In the genomic region with DNA sequence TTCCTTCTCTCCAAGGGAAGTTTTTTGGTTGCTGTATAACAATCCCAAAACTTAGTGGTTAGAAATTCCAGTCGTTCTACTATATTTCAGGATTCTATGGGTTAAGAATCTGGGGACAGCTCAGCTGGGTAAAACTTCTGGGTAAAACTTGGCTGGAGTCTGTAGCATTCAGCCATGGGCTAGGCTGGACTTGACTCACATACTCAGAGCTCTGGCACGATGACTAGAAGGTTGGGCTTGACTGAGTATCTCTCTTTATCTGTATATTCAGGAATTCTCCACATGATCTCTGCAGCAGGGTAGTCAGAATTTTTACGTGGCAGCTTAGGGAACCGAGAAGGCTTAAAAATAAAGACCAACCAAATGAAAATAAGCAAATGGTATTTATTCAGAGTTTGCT, we compare ENCODE assay signal across 1 cellular context.
TF ChIP-seq lines count a peak whose summit lies in the region.

No MANE protein-coding gene starts in this region.

TF ChIP-seq in GM23338, 12 proteins besides CTCF, POLR2A, EP300 and RAD21 (continued from another document):
- TF ChIP-seq, protein P1, sequence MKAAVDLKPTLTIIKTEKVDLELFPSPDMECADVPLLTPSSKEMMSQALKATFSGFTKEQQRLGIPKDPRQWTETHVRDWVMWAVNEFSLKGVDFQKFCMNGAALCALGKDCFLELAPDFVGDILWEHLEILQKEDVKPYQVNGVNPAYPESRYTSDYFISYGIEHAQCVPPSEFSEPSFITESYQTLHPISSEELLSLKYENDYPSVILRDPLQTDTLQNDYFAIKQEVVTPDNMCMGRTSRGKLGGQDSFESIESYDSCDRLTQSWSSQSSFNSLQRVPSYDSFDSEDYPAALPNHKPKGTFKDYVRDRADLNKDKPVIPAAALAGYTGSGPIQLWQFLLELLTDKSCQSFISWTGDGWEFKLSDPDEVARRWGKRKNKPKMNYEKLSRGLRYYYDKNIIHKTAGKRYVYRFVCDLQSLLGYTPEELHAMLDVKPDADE (IDR thresholded peaks at IDR 0.05): no peak
- TF ChIP-seq, protein P2, sequence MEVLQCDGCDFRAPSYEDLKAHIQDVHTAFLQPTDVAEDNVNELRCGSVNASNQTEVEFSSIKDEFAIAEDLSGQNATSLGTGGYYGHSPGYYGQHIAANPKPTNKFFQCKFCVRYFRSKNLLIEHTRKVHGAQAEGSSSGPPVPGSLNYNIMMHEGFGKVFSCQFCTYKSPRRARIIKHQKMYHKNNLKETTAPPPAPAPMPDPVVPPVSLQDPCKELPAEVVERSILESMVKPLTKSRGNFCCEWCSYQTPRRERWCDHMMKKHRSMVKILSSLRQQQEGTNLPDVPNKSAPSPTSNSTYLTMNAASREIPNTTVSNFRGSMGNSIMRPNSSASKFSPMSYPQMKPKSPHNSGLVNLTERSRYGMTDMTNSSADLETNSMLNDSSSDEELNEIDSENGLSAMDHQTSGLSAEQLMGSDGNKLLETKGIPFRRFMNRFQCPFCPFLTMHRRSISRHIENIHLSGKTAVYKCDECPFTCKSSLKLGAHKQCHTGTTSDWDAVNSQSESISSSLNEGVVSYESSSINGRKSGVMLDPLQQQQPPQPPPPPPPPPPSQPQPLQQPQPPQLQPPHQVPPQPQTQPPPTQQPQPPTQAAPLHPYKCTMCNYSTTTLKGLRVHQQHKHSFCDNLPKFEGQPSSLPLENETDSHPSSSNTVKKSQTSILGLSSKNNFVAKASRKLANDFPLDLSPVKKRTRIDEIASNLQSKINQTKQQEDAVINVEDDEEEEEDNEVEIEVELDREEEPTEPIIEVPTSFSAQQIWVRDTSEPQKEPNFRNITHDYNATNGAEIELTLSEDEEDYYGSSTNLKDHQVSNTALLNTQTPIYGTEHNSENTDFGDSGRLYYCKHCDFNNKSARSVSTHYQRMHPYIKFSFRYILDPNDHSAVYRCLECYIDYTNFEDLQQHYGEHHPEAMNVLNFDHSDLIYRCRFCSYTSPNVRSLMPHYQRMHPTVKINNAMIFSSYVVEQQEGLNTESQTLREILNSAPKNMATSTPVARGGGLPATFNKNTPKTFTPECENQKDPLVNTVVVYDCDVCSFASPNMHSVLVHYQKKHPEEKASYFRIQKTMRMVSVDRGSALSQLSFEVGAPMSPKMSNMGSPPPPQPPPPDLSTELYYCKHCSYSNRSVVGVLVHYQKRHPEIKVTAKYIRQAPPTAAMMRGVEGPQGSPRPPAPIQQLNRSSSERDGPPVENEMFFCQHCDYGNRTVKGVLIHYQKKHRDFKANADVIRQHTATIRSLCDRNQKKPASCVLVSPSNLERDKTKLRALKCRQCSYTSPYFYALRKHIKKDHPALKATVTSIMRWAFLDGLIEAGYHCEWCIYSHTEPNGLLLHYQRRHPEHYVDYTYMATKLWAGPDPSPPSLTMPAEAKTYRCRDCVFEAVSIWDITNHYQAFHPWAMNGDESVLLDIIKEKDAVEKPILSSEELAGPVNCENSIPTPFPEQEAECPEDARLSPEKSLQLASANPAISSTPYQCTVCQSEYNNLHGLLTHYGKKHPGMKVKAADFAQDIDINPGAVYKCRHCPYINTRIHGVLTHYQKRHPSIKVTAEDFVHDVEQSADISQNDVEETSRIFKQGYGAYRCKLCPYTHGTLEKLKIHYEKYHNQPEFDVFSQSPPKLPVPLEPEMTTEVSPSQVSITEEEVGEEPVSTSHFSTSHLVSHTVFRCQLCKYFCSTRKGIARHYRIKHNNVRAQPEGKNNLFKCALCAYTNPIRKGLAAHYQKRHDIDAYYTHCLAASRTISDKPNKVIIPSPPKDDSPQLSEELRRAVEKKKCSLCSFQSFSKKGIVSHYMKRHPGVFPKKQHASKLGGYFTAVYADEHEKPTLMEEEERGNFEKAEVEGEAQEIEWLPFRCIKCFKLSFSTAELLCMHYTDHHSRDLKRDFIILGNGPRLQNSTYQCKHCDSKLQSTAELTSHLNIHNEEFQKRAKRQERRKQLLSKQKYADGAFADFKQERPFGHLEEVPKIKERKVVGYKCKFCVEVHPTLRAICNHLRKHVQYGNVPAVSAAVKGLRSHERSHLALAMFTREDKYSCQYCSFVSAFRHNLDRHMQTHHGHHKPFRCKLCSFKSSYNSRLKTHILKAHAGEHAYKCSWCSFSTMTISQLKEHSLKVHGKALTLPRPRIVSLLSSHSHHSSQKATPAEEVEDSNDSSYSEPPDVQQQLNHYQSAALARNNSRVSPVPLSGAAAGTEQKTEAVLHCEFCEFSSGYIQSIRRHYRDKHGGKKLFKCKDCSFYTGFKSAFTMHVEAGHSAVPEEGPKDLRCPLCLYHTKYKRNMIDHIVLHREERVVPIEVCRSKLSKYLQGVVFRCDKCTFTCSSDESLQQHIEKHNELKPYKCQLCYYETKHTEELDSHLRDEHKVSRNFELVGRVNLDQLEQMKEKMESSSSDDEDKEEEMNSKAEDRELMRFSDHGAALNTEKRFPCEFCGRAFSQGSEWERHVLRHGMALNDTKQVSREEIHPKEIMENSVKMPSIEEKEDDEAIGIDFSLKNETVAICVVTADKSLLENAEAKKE (CRISPR knock-in tag; IDR thresholded peaks at IDR 0.05): no peak
- TF ChIP-seq EZH2phosphoT487 (IDR thresholded peaks at IDR 0.05; ENCODE audit: unreplicated experiment) (no peak), JUNB (IDR thresholded peaks at IDR 0.05; ENCODE audit: unreplicated experiment) (no peak), ZNF114 (CRISPR knock-in tag; IDR thresholded peaks at IDR 0.05) (no peak)
